In genomic region chr1:203351037-203351625, GRCh38 we compare ENCODE assay signal across 9 cellular contexts. TPM values are rescaled to one million over a fixed set of nuclear protein-coding genes. Genes with fewer than 3 reads are reported as not detected.
DNase-seq lines count a peak whose midpoint lies in the region; ATAC-seq and TF ChIP-seq lines count a peak whose summit lies in the region.
"Had no signal": no experiment of that assay in that cellular context is flagged by ENCODE, and none has a peak within 500 bp of the region (broad histone marks: within the 10 kb centered on the region; RNA-seq: fewer than 3 reads in every experiment).

TSS of gene FMOD (minus strand) at chr1:203351122. CDS start at chr1:203348270, 2,852 bp downstream.

- no peak for DNase-seq in activated CD4-positive, alpha-beta T cell treated with anti-CD3 and anti-CD28 coated beads, Interleukin-2, amount 10 ng/mL, durations not matched to agents 24 days and 14 days
- no peak for DNase-seq in activated CD4-positive, alpha-beta T cell treated with anti-CD3 and anti-CD28 coated beads for 1 hour
- peak; percentile 13 for DNase-seq in astrocyte of the hippocampus (ENCODE audit: low read depth, low spot score)
- no peak for DNase-seq in lower lobe of right lung
- DNase-seq in upper lobe of right lung = no peak
- DNase-seq in medulla oblongata (ENCODE audit: extremely low spot score) = no peak
- DNase-seq in GM19240 (ENCODE audit: insufficient read length, low spot score) = no peak

- H3K36me3 Mint-ChIP-seq in activated CD4-positive, alpha-beta T cell treated with anti-CD3 and anti-CD28 coated beads, Interleukin-2, amount 10 ng/mL, durations not matched to agents 24 days and 14 days (ENCODE audit: low read depth) = no peaks in the 10 kb centered on the region

- H3K4me3 ChIP-seq in lower lobe of right lung (peak within 1 kb of the TSS; percentile 36), upper lobe of right lung (peak within 1 kb of the TSS; percentile 41)

- peaks cover 6% of the 10 kb centered on the region for H3K4me1 Mint-ChIP-seq in activated CD4-positive, alpha-beta T cell treated with anti-CD3 and anti-CD28 coated beads, Interleukin-2, amount 10 ng/mL, durations not matched to agents 24 days and 14 days

- peaks cover 18% of the 10 kb centered on the region for H3K27me3 Mint-ChIP-seq in activated CD4-positive, alpha-beta T cell treated with anti-CD3 and anti-CD28 coated beads, Interleukin-2, amount 10 ng/mL, durations not matched to agents 24 days and 14 days

- H3K4me1 ChIP-seq in lower lobe of right lung (peaks cover 15% of the 10 kb centered on the region), upper lobe of right lung (peaks cover 12% of the 10 kb centered on the region)

- H3K9me3 ChIP-seq in lower lobe of right lung (no peaks in the 10 kb centered on the region), upper lobe of right lung (no peaks in the 10 kb centered on the region)

- H3K27ac ChIP-seq in lower lobe of right lung (peak within 1 kb of the TSS; percentile 38), upper lobe of right lung (peak within 1 kb of the TSS; percentile 58)

- TF ChIP-seq CTCF in lower lobe of right lung (IDR thresholded peaks at IDR 0.05) (no peak), upper lobe of right lung (IDR thresholded peaks at IDR 0.05) (no peak)

- intact Hi-C loops in activated CD4-positive, alpha-beta T cell treated with anti-CD3 and anti-CD28 coated beads, Interleukin-2, amount 10 ng/mL, durations not matched to agents 24 days and 14 days (cut with micrococcal nuclease) = loop anchor here (5.0 kb wide), 1 partner anchor 61 kb away; no protein-coding TSS in a partner anchor
- intact Hi-C loops in lower lobe of right lung (cut with DNase I) = no loop called here
- intact Hi-C loops in upper lobe of right lung (cut with DNase I) = no loop called here

- H3K36me3 ChIP-seq in lower lobe of right lung (no peaks in the 10 kb centered on the region), upper lobe of right lung (no peaks in the 10 kb centered on the region)

- H3K27me3 ChIP-seq in lower lobe of right lung (ENCODE audit: low read depth) = no peaks in the 10 kb centered on the region
- no peaks in the 10 kb centered on the region for H3K27me3 ChIP-seq in upper lobe of right lung

- peaks cover 4% of the 10 kb centered on the region for H3K9me3 Mint-ChIP-seq in activated CD4-positive, alpha-beta T cell treated with anti-CD3 and anti-CD28 coated beads, Interleukin-2, amount 10 ng/mL, durations not matched to agents 24 days and 14 days

- peak; percentile 61 for ATAC-seq in lower lobe of right lung
- ATAC-seq in upper lobe of right lung = peak; percentile 61
- no peak for ATAC-seq in HG02870 (IDR thresholded peaks at IDR 0.05; ENCODE audit: unreplicated experiment)

- H3K4me3 Mint-ChIP-seq in activated CD4-positive, alpha-beta T cell treated with anti-CD3 and anti-CD28 coated beads, Interleukin-2, amount 10 ng/mL, durations not matched to agents 24 days and 14 days = no peak within 1 kb of the TSS

- H3K27ac Mint-ChIP-seq in activated CD4-positive, alpha-beta T cell treated with anti-CD3 and anti-CD28 coated beads, Interleukin-2, amount 10 ng/mL, durations not matched to agents 24 days and 14 days = peak within 1 kb of the TSS; percentile 61

RNA-seq across cellular contexts. Expression of gene FMOD, which starts in this region (rescaled TPM):
- 1.4 and 1.9 TPM in 2 replicates for total RNA-seq in activated CD4-positive, alpha-beta T cell treated with anti-CD3 and anti-CD28 coated beads, Interleukin-2, amount 10 ng/mL, durations not matched to agents 24 days and 14 days
- total RNA-seq in lower lobe of right lung (28.9 TPM), upper lobe of right lung (45.1 TPM)
- total RNA-seq: RPMI7951 had no signal

Comparison
In these comparisons a context has a peak if more than half of its experiments do, and no peak if none do; other contexts are left out.
1. RNA of gene FMOD (total RNA-seq): 45.1 TPM in upper lobe of right lung (single experiment) and 28.9 TPM in lower lobe of right lung (single experiment); 1.4 to 1.9 TPM in activated CD4-positive, alpha-beta T cell treated with anti-CD3 and anti-CD28 coated beads, Interleukin-2, amount 10 ng/mL, durations not matched to agents 24 days and 14 days; every median in the first group is over 10 times any median in the second.